In the genomic region with DNA sequence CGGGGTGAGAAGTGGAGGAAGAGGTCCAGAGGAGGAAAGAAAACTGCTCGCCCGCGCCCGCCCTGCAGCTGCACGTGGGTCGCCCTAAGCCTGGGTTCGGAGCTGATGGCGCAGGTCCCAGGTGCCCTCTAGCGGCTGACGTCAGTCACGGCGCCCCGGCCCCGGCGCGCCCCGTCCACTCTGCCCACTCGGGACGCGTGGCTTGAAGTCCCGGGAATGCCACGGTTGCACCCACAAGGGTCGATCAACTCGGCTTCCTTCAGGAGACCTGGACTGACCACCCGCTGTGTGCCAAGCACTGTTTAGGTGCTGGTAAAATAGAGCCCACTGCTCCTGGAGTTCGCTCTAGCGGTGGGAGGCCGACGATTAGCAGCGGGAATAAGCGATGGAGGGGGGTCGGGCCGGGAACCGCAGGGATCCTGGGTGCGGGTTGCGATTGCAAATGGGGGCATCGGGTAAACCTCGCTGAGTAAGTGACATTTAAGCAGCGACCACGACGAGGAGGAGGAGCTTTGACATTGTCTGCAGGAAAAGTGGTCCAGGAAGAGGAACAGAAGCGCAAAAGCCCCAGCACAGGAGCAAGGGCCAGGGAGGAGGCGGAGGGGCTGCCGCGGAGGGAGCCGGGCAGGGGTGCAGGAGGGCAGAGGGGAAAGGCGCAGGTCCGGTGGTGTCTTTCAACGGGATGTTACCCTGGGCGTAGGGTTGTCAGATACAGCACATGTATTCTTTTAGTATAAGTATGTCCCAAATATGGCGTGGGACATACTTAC, we compare ENCODE assay signal across 8 cellular contexts. TPM values are rescaled to one million over a fixed set of nuclear protein-coding genes. Genes with fewer than 3 reads are reported as not detected.
DNase-seq lines count a peak whose midpoint lies in the region; ATAC-seq and TF ChIP-seq lines count a peak whose summit lies in the region.

No MANE protein-coding gene starts in this region.

- H3K9me2 ChIP-seq in DOHH2 (replicated peaks; ENCODE audit: control insufficient read depth, low read length), result no peaks in the 10 kb centered on the region

- peaks cover 40% of the 10 kb centered on the region for H3K4me1 ChIP-seq in DOHH2 (ENCODE audit: control insufficient read depth, low read length)
- H3K4me1 ChIP-seq in SJSA1 (replicated peaks), result peaks cover 19% of the 10 kb centered on the region
- H3K4me1 ChIP-seq in ovary (ENCODE audit: insufficient read depth), result peaks cover 7% of the 10 kb centered on the region
- H3K4me1 ChIP-seq in thoracic aorta (ENCODE audit: control insufficient read depth in 1 of 2, low read depth in 2 of 2), result peaks cover 5 to 42% of the 10 kb centered on the region in 2 donors

- H3K9me3 ChIP-seq in DOHH2 (ENCODE audit: control insufficient read depth, insufficient read depth, low read length) (no peaks in the 10 kb centered on the region), SJSA1 (replicated peaks) (no peaks in the 10 kb centered on the region), ovary (no peaks in the 10 kb centered on the region), thoracic aorta (no peaks in the 10 kb centered on the region)

- TF ChIP-seq POLR2A in ovary (IDR thresholded peaks at IDR 0.05), result no peak

- intact Hi-C loops in Right ventricle myocardium inferior (cut with DNase I), result loop anchor here (1.0 to 10.0 kb wide), 7 partner anchors 79 to 610 kb away; a partner anchor contains a TSS
- intact Hi-C loops in ovary (cut with DNase I), result loop anchor here (2.0 to 10.0 kb wide), 3 partner anchors 77 to 220 kb away; no protein-coding TSS in a partner anchor

- ATAC-seq in GM21737 (IDR thresholded peaks at IDR 0.05; ENCODE audit: unreplicated experiment), result peak; percentile 39
- peak; percentile 74 for ATAC-seq in Right ventricle myocardium inferior
- ATAC-seq in thoracic aorta (ENCODE audit: insufficient number of reproducible peaks, low FRiP score, low read depth), result peak; percentile 56

- no peaks in the 10 kb centered on the region for H3F3A ChIP-seq in DOHH2 (ENCODE audit: control insufficient read depth, insufficient read depth)

- peak overlapping the region; percentile 96 for H3K4me3 ChIP-seq in DOHH2 (ENCODE audit: low read length)
- H3K4me3 ChIP-seq in LNCaP clone FGC (ENCODE audit: low read depth, low read length), result peak overlapping the region; percentile 48
- H3K4me3 ChIP-seq in SJSA1, result peak overlapping the region; percentile 37
- peak overlapping the region; percentile 41 for H3K4me3 ChIP-seq in ovary
- peak overlapping the region; percentile 75 for H3K4me3 ChIP-seq in thoracic aorta

- no peak for DNase-seq in LNCaP clone FGC (ENCODE audit: low read depth)
- DNase-seq in SJSA1 (ENCODE audit: low read depth in 1 of 2, low spot score in 2 of 2), result peak; percentile 78 to 83
- peak; percentile 83 for DNase-seq in activated naive CD4-positive, alpha-beta T cell treated with anti-CD3 and anti-CD28 coated beads, Interleukin-2, amount 50 U/mL, for 16 hours
- peak; percentile 95 for DNase-seq in Right ventricle myocardium inferior (ENCODE audit: missing footprints)
- peak; percentile 82 to 91 (median 88) for DNase-seq in ovary
- peak; percentile 41 for DNase-seq in thoracic aorta (ENCODE audit: low spot score)

- no peaks in the 10 kb centered on the region for H3K36me3 ChIP-seq in DOHH2 (ENCODE audit: control insufficient read depth, low read length)
- H3K36me3 ChIP-seq in SJSA1, result no peaks in the 10 kb centered on the region
- H3K36me3 ChIP-seq in ovary, result no peaks in the 10 kb centered on the region
- no peaks in the 10 kb centered on the region for H3K36me3 ChIP-seq in thoracic aorta

- H3K79me2 ChIP-seq in DOHH2 (ENCODE audit: control insufficient read depth, low read length), result 0 out of 2 replicates have a peak, but pooled peaks cover 4% of the 10 kb centered on the region

- 5 to 8% (median 7%) methylated on average over 52 of the region's 52 CpGs for WGBS in ovary, 3 donors

- TF ChIP-seq EP300 in ovary (IDR thresholded peaks at IDR 0.05), result no peak

- no peaks in the 10 kb centered on the region for H4K20me1 ChIP-seq in DOHH2 (ENCODE audit: control insufficient read depth, insufficient read depth, low read depth, low read length)

- TF ChIP-seq CTCF in DOHH2 (IDR thresholded peaks at IDR 0.05; ENCODE audit: low read depth, low read length, poor library complexity, severe bottlenecking), result peak; percentile 99
- peak; percentile 99 for TF ChIP-seq CTCF in LNCaP clone FGC (IDR thresholded peaks at IDR 0.05; ENCODE audit: control insufficient read depth, extremely low read depth, insufficient read depth)
- TF ChIP-seq CTCF in ovary (IDR thresholded peaks at IDR 0.05), result peak; percentile 83 to 96 (median 93)
- TF ChIP-seq CTCF in thoracic aorta (IDR thresholded peaks at IDR 0.05), result peak; percentile 93

- H3K27me3 ChIP-seq in DOHH2 (ENCODE audit: control insufficient read depth, low read length) (no peaks in the 10 kb centered on the region), SJSA1 (replicated peaks) (no peaks in the 10 kb centered on the region), ovary (no peaks in the 10 kb centered on the region), thoracic aorta (replicated peaks; ENCODE audit: insufficient read depth) (no peaks in the 10 kb centered on the region)

- no peak overlapping the region for H3K27ac ChIP-seq in DOHH2 (ENCODE audit: low read depth, low read length)
- H3K27ac ChIP-seq in SJSA1, result no peak overlapping the region
- peak overlapping the region in 1 of 2 donors; percentile 6 for H3K27ac ChIP-seq in ovary
- H3K27ac ChIP-seq in thoracic aorta, result no peak overlapping the region

- H3K4me2 ChIP-seq in DOHH2 (ENCODE audit: low read length), result peak overlapping the region; percentile 99

RNA-seq across cellular contexts. Expression of a gene that starts 5.1 kb away (rescaled TPM):
- 4.6 and 7.4 TPM in 2 replicates for total RNA-seq in SJSA1 (2014; rRNA removed; shearing (Covaris generic))
- total RNA-seq in Right ventricle myocardium inferior (7.6 TPM), ovary (10 to 100 TPM in 6 of 7 donors, 1 to 10 TPM in 1; 9.8 to 14.9 (median 12.6) TPM), thoracic aorta (1 to 10 TPM; 4.2 to 7.0 TPM)
- polyA plus RNA-seq in ovary, result 10 to 100 TPM in 1 of 2 donors, 1 to 10 TPM in 1; 6.4 to 11.2 TPM

RNA-seq across cellular contexts. Expression of a gene that starts 9.5 kb away (rescaled TPM):
- total RNA-seq in SJSA1 (2014; rRNA removed; shearing (Covaris generic)), result 2.7 and 12.1 TPM in 2 replicates
- total RNA-seq in Right ventricle myocardium inferior (9.4 TPM), ovary (10 to 100 TPM; 21.8 to 51.1 (median 24.0) TPM), thoracic aorta (10 to 100 TPM; 15.0 to 41.0 TPM)
- polyA plus RNA-seq in ovary, result 10 to 100 TPM; 20.0 to 23.8 TPM

RNA-seq across cellular contexts. Expression of a gene that starts 48.3 kb away (rescaled TPM):
- total RNA-seq in SJSA1 (2014; rRNA removed; shearing (Covaris generic)), result 50.8 and 60.9 TPM in 2 replicates
- 31.1 TPM for total RNA-seq in Right ventricle myocardium inferior
- total RNA-seq in ovary, result 10 to 100 TPM; 14.6 to 36.8 (median 26.6) TPM
- polyA plus RNA-seq in ovary, result 10 to 100 TPM; 28.4 to 59.9 TPM
- total RNA-seq in thoracic aorta, result 10 to 100 TPM; 32.5 to 36.5 TPM

RNA-seq across cellular contexts. Expression of a gene that starts 48.3 kb away (rescaled TPM):
- total RNA-seq in SJSA1 (2014; rRNA removed; shearing (Covaris generic)), result 4.0 and 4.8 TPM in 2 replicates
- total RNA-seq in Right ventricle myocardium inferior (19.4 TPM), ovary (10 to 100 TPM; 13.6 to 29.3 (median 26.1) TPM), thoracic aorta (10 to 100 TPM; 36.5 to 41.3 TPM)
- 10 to 100 TPM in 1 of 2 donors, 1 to 10 TPM in 1; 8.6 to 12.7 TPM for polyA plus RNA-seq in ovary

Comparison
In these comparisons a context has a peak if more than half of its experiments do, and no peak if none do; other contexts are left out.
1. H3K4me3 ChIP-seq: peak in every context shown above with its lines; median percentile 96 in DOHH2; 75 in thoracic aorta; 48 in LNCaP clone FGC; 41 in ovary; 37 in SJSA1.